In genomic region chr16:81445926-81446317, GRCh38 we compare ENCODE assay signal across 8 cellular contexts. TPM values are rescaled to one million over a fixed set of nuclear protein-coding genes. Genes with fewer than 3 reads are reported as not detected.
DNase-seq lines count a peak whose midpoint lies in the region; ATAC-seq and TF ChIP-seq lines count a peak whose summit lies in the region.

No MANE protein-coding gene starts in this region.

- no peak for TF ChIP-seq POLR2A in IMR-90 (IDR thresholded peaks at IDR 0.05; ENCODE audit: low read depth, low read length)

- peak overlapping the region; percentile 14 for H3K18ac ChIP-seq in IMR-90 (ENCODE audit: low read depth, low read length)

- intact Hi-C loops in IMR-90 (cut with micrococcal nuclease), result loop anchor here (5.0 to 10.0 kb wide), 2 partner anchors 139 to 166 kb away; no protein-coding TSS in a partner anchor
- intact Hi-C loops in upper lobe of right lung (cut with DNase I), result no loop called here

- peak overlapping the region; percentile 75 for H3K4ac ChIP-seq in IMR-90 (ENCODE audit: low read depth, low read length)

- peak overlapping the region; percentile 91 for H3K4me2 ChIP-seq in IMR-90 (ENCODE audit: low read depth, low read length)

- H3K36me3 ChIP-seq in IMR-90 (ENCODE audit: control insufficient read depth, insufficient read depth, low read length) (no peaks in the 10 kb centered on the region), lung (ENCODE audit: control insufficient read depth in 2 of 2, insufficient read depth in 2 of 2, low read length in 2 of 2) (no peaks in the 10 kb centered on the region), upper lobe of right lung (no peaks in the 10 kb centered on the region)

- no peaks in the 10 kb centered on the region for H3K9me3 ChIP-seq in IMR-90 (ENCODE audit: control insufficient read depth, insufficient read depth, low read length)
- H3K9me3 ChIP-seq in lung (ENCODE audit: control insufficient read depth in 2 of 2, insufficient read depth in 1 of 2, low read length in 1 of 2), result no peaks in the 10 kb centered on the region
- no peaks in the 10 kb centered on the region for H3K9me3 ChIP-seq in upper lobe of right lung

- in situ Hi-C loops in IMR-90 (cut with MboI; ENCODE audit: low sequenced_read_pairs), result no loop called here

- TF ChIP-seq CTCF in C4-2B (conservative IDR thresholded peaks at IDR 0.05), result no peak
- no peak for TF ChIP-seq CTCF in IMR-90 (conservative IDR thresholded peaks at IDR 0.05; ENCODE audit: low read depth, low read length)
- no peak for TF ChIP-seq CTCF in lung (IDR thresholded peaks at IDR 0.05; ENCODE audit: control extremely low read depth, extremely low read depth)
- TF ChIP-seq CTCF in upper lobe of right lung (IDR thresholded peaks at IDR 0.05), result no peak

- DNase-seq in IMR-90, result no peak
- peak; percentile 40 for DNase-seq in astrocyte of the hippocampus (ENCODE audit: low read depth, low spot score)
- no peak for DNase-seq in lung (ENCODE audit: low spot score)
- DNase-seq in upper lobe of right lung, result no peak
- DNase-seq in UCSD-AML1 (lab: John Stamatoyannopoulos, UW; ENCODE audit: unreplicated experiment), result no peak
- DNase-seq in NCI-H146 (lab: John Stamatoyannopoulos, UW), result no peak

- ATAC-seq in IMR-90 (ENCODE audit: low read depth) (no peak), lung (ENCODE audit: insufficient read depth, low FRiP score) (no peak), upper lobe of right lung (no peak), HG02759 (IDR thresholded peaks at IDR 0.05; ENCODE audit: unreplicated experiment) (no peak)

- peak overlapping the region; percentile 88 for H2AK5ac ChIP-seq in IMR-90 (ENCODE audit: low read depth, low read length)

- no peak; the same call in 1 of the 2 replicates for TF ChIP-seq RAD21 in IMR-90 (IDR thresholded peaks at IDR 0.05; ENCODE audit: low read length)

- 0% methylated on average over 2 of the region's 7 CpGs; no CpG with 5 or more reads in 1 of the 2 experiments for WGBS in IMR-90 (ENCODE audit: extremely low coverage in 2 of 2, insufficient read length in 1 of 2), 2 experiments
- WGBS in lung, 2 donors, result 1 to 2% methylated on average over 7 of the region's 7 CpGs

- peak overlapping the region; percentile 84 for H3K9ac ChIP-seq in IMR-90 (ENCODE audit: low read depth, low read length)

- H3K27me3 ChIP-seq in IMR-90 (ENCODE audit: control insufficient read depth, insufficient read depth, low read length) (peaks cover 22% of the 10 kb centered on the region), lung (ENCODE audit: control insufficient read depth, insufficient read depth) (no peaks in the 10 kb centered on the region), upper lobe of right lung (no peaks in the 10 kb centered on the region)

- H2AFZ ChIP-seq in IMR-90 (replicated peaks; ENCODE audit: low read length, poor library complexity), result peak overlapping the region; percentile 77

- peak overlapping the region; percentile 20; the same call in 1 of the 2 replicates for H2BK120ac ChIP-seq in IMR-90 (ENCODE audit: low read depth, low read length)

- H4K5ac ChIP-seq in IMR-90 (ENCODE audit: low read depth, low read length), result peak overlapping the region; percentile 27

- POLR2A ChIA-PET in IMR-90 (lab: Charles Lee; ENCODE audit: unreplicated experiment), result no interaction called here

- H2BK5ac ChIP-seq in IMR-90 (ENCODE audit: low read depth, low read length, poor library complexity, severe bottlenecking), result no peak overlapping the region

- peaks cover 48% of the 10 kb centered on the region for H4K20me1 ChIP-seq in IMR-90 (ENCODE audit: insufficient read depth, low read length)

- peak overlapping the region; percentile 93 for H2AK9ac ChIP-seq in IMR-90 (replicated peaks; ENCODE audit: low read depth, low read length, poor library complexity)

- dilution Hi-C loops in IMR-90 (cut with HindIII; ENCODE audit: low sequenced_read_pairs, unreplicated experiment), result no loop called here

- no peaks in the 10 kb centered on the region for H3K9me1 ChIP-seq in IMR-90 (ENCODE audit: insufficient read depth, low read length)

- CTCF ChIA-PET in IMR-90 (lab: Yijun Ruan, JAX), result interaction anchor here (1.7 kb wide), 1 partner anchor 123 kb away, joined by 3 read pairs; no protein-coding TSS in a partner anchor

- H3K27ac ChIP-seq in C4-2B, result peak overlapping the region; percentile 73
- H3K27ac ChIP-seq in IMR-90 (ENCODE audit: insufficient read depth, low read length), result peak overlapping the region; percentile 80
- peak overlapping the region; percentile 77 to 94 for H3K27ac ChIP-seq in lung (ENCODE audit: low read depth in 1 of 2, low read length in 1 of 2)
- H3K27ac ChIP-seq in upper lobe of right lung, result peak overlapping the region; percentile 83

- H3K56ac ChIP-seq in IMR-90 (ENCODE audit: extremely low read depth, insufficient read depth, low read length), result peak overlapping the region; percentile 58; the same call in 1 of the 2 replicates

- peak overlapping the region; percentile 95 for H3K4me3 ChIP-seq in IMR-90 (ENCODE audit: insufficient read depth, low read depth, low read length)
- peak overlapping the region; percentile 84 for H3K4me3 ChIP-seq in lung
- peak overlapping the region; percentile 82 for H3K4me3 ChIP-seq in upper lobe of right lung

- peak overlapping the region; percentile 29 to 47; a peak in 3 of 4 replicates for H4K8ac ChIP-seq in IMR-90 (ENCODE audit: low read depth in 2 of 2, low read length in 2 of 2)

- H2BK15ac ChIP-seq in IMR-90 (ENCODE audit: low read depth, low read length), result peak overlapping the region; percentile 32; the same call in 1 of the 3 replicates

- no TSS peak for BruUV-seq in IMR-90 (replicated peaks; lab: Mats Ljungman, UMichigan)

- peaks cover 22 to 56% of the 10 kb centered on the region in 2 experiments for H3K79me1 ChIP-seq in IMR-90 (ENCODE audit: low read depth in 1 of 2, low read length in 2 of 2)

- peak overlapping the region; percentile 68 for H4K91ac ChIP-seq in IMR-90 (ENCODE audit: insufficient read depth, low read depth, low read length)

- H3K4me1 ChIP-seq in IMR-90 (ENCODE audit: control insufficient read depth, insufficient read depth, low read length) (peaks cover 7% of the 10 kb centered on the region), lung (ENCODE audit: control insufficient read depth in 2 of 2, insufficient read depth in 2 of 2, low read length in 2 of 2) (peaks cover 0 to 14% of the 10 kb centered on the region in 2 donors), upper lobe of right lung (peaks cover 28% of the 10 kb centered on the region)

- peak overlapping the region; percentile 61 for H3K14ac ChIP-seq in IMR-90 (replicated peaks; ENCODE audit: low read depth, low read length)

- peak overlapping the region; percentile 86 for H3K23ac ChIP-seq in IMR-90 (ENCODE audit: low read depth, low read length)

- H2BK20ac ChIP-seq in IMR-90 (ENCODE audit: low read depth, low read length), result no peak overlapping the region

TF ChIP-seq in IMR-90, 13 proteins besides CTCF, POLR2A, EP300 and RAD21:
- TF ChIP-seq FOS (IDR thresholded peaks at IDR 0.05; ENCODE audit: low read depth, low read length), result no peak
- TF ChIP-seq MXI1 (IDR thresholded peaks at IDR 0.05; ENCODE audit: borderline replicate concordance, low read depth, low read length), result no peak
- no peak for TF ChIP-seq MAFK (IDR thresholded peaks at IDR 0.05; ENCODE audit: low read depth, low read length)
- TF ChIP-seq BHLHE40 (IDR thresholded peaks at IDR 0.05; ENCODE audit: low read depth, low read length), result no peak
- TF ChIP-seq USF2 (IDR thresholded peaks at IDR 0.05; ENCODE audit: low read depth, low read length), result no peak
- no peak for TF ChIP-seq CEBPB (IDR thresholded peaks at IDR 0.05; ENCODE audit: low read depth, low read length)
- TF ChIP-seq RCOR1 (IDR thresholded peaks at IDR 0.05; ENCODE audit: insufficient replicate concordance, low read length), result no peak
- no peak for TF ChIP-seq MAZ (IDR thresholded peaks at IDR 0.05; ENCODE audit: borderline replicate concordance, low read depth, low read length)
- TF ChIP-seq NFE2L2 (IDR thresholded peaks at IDR 0.05; ENCODE audit: low read depth, low read length), result no peak
- no peak for TF ChIP-seq ELK1 (IDR thresholded peaks at IDR 0.05; ENCODE audit: borderline replicate concordance, low read depth, low read length)
- TF ChIP-seq SMC3 (IDR thresholded peaks at IDR 0.05; ENCODE audit: low read depth, low read length), result no peak
- TF ChIP-seq RFX5 (IDR thresholded peaks at IDR 0.05; ENCODE audit: low read depth, low read length), result no peak
- no peak for TF ChIP-seq CHD1 (IDR thresholded peaks at IDR 0.05; ENCODE audit: low read depth, low read length)

RNA-seq across cellular contexts. Expression of gene CMIP, which starts 1.3 kb away (rescaled TPM):
- 3.2 and 3.9 TPM in 2 replicates for total RNA-seq in IMR-90 (2012; rRNA removed)
- polyA plus RNA-seq in IMR-90 (2012; rRNA removed), result 10.2 and 11.6 TPM in 2 replicates
- polyA plus RNA-seq in IMR-90 (2012; cell fraction: cytosol; rRNA removed), result 9.7 and 13.7 TPM in 2 replicates
- polyA plus RNA-seq in IMR-90 (2012; cell fraction: nucleus; rRNA removed; ENCODE audit: low replicate concordance), result 12.7 and 18.3 TPM in 2 replicates
- total RNA-seq in lung, result 10 to 100 TPM; 55.7 to 80.5 TPM
- 10 to 100 TPM; 11.8 to 41.4 TPM for polyA plus RNA-seq in lung
- 73.8 TPM for total RNA-seq in upper lobe of right lung

Comparison
In these comparisons a context has a peak if more than half of its experiments do, and no peak if none do; other contexts are left out.
1. RNA of gene CMIP, which starts 1.3 kb away (total RNA-seq): 55.7 to 80.5 TPM in lung and 73.8 TPM in upper lobe of right lung (single experiment); 3.2 to 3.9 TPM in IMR-90; every median in the first group is over 10 times any median in the second.
2. Peak in every context shown above with its lines, with median percentiles within 50 percentile points of each other: H3K27ac ChIP-seq and H3K4me3 ChIP-seq.